Comparison of ENCODE assay signal across 18 cellular contexts in the genomic region with DNA sequence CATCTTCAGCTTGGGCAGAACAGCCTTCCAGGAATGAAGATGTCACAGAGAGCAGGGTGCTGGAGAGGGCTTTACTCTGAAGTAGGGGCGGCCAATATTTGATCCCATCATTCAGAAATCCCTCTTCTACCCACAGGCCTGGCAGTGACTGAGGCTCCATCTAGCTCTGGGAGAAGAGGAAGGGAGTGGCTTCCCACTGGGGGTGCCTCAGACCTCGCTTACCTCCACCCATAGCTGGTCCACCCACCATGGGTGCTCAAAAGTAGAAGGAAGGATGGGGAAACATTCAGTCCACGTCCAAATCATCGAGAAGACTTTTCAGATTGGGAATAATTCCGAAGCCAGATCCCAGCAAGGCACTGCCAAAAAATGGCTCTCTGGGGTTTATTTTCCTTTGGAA. TPM values are rescaled to one million over a fixed set of nuclear protein-coding genes. Genes with fewer than 3 reads are reported as not detected.
DNase-seq lines count a peak whose midpoint lies in the region; ATAC-seq, FAIRE-seq and TF ChIP-seq lines count a peak whose summit lies in the region.
"Had no signal": no experiment of that assay in that cellular context is flagged by ENCODE, and none has a peak within 500 bp of the region (broad histone marks: within the 10 kb centered on the region; RNA-seq: fewer than 3 reads in every experiment).

No MANE protein-coding gene starts in this region.

- no peaks in the 10 kb centered on the region for H3K27me3 ChIP-seq in K562 (ENCODE audit: control insufficient read depth in 2 of 2, insufficient read depth in 2 of 2, low read length in 2 of 2)
- no peaks in the 10 kb centered on the region for H3K27me3 ChIP-seq in trophoblast cell (ENCODE audit: insufficient read depth, low read length)
- H3K27me3 ChIP-seq in uterus, result no peaks in the 10 kb centered on the region

- H2AK5ac ChIP-seq in trophoblast cell (ENCODE audit: low read length), result peak overlapping the region; percentile 47

- no peak for TF ChIP-seq EP300 in K562 (IDR thresholded peaks at IDR 0.05; ENCODE audit: low read length)

- no peak overlapping the region for H3K18ac ChIP-seq in trophoblast cell (ENCODE audit: low read length)

- POLR2A ChIA-PET in K562 (lab: Yijun Ruan, JAX), result interaction anchor here (0.6 to 1.9 kb wide), 5 partner anchors 10 to 365 kb away, joined by 3 to 11 read pairs (median 4); no protein-coding TSS in a partner anchor

- H4K12ac ChIP-seq in trophoblast cell (ENCODE audit: low read depth, low read length), result no peak overlapping the region

- H3K36me3 Mint-ChIP-seq in activated T-cell treated with anti-CD3 and anti-CD28 coated beads, Interleukin-2, amount 50 U/mL, for 24 hours (ENCODE audit: low read depth), result no peaks in the 10 kb centered on the region
- H3K36me3 Mint-ChIP-seq: activated naive CD4-positive, alpha-beta T cell treated with anti-CD3 and anti-CD28 coated beads, Interleukin-2, amount 50 U/mL, for 24 hours; CD4-positive, CD25-positive, alpha-beta regulatory T cell had no signal

- peaks cover 2% of the 10 kb centered on the region for H3K79me1 ChIP-seq in trophoblast cell (ENCODE audit: low read length)

- TF ChIP-seq CTCF in K562 (IDR thresholded peaks at IDR 0.05 in 2 of 3, conservative IDR thresholded peaks at IDR 0.05 in 1 of 3; ENCODE audit: insufficient read depth in 2 of 3, low read depth in 1 of 3, low read length in 3 of 3) (no peak), uterus (IDR thresholded peaks at IDR 0.05) (no peak)

- H3K4me3 Mint-ChIP-seq in activated T-cell treated with anti-CD3 and anti-CD28 coated beads, Interleukin-2, amount 50 U/mL, for 24 hours, result no peak overlapping the region
- H3K4me3 Mint-ChIP-seq: activated naive CD4-positive, alpha-beta T cell treated with anti-CD3 and anti-CD28 coated beads, Interleukin-2, amount 50 U/mL, for 24 hours; CD4-positive, CD25-positive, alpha-beta regulatory T cell; central memory CD8-positive, alpha-beta T cell had no signal

- H2AFZ ChIP-seq in K562 (ENCODE audit: low read depth, low read length) (no peak overlapping the region), trophoblast cell (ENCODE audit: insufficient read depth, low read length, poor library complexity) (no peak overlapping the region)

- no peak overlapping the region for H3K27ac Mint-ChIP-seq in activated T-cell treated with anti-CD3 and anti-CD28 coated beads, Interleukin-2, amount 50 U/mL, for 24 hours
- H3K27ac Mint-ChIP-seq: activated naive CD4-positive, alpha-beta T cell treated with anti-CD3 and anti-CD28 coated beads, Interleukin-2, amount 50 U/mL, for 24 hours; CD4-positive, CD25-positive, alpha-beta regulatory T cell had no signal

- CTCF ChIA-PET in K562 (lab: Yijun Ruan, JAX; ENCODE audit: low intra/inter-chr PET ratio), result interaction anchor here (0.8 kb wide), 1 partner anchor 174 kb away, joined by 3 read pairs; no protein-coding TSS in a partner anchor

- TF ChIP-seq RAD21 in K562 (CRISPR knock-in tag; conservative IDR thresholded peaks at IDR 0.05 in 1 of 2, IDR thresholded peaks at IDR 0.05 in 1 of 2), result no peak

- H3K4me1 ChIP-seq in K562 (replicated peaks in 1 of 2; ENCODE audit: control insufficient read depth in 2 of 2, insufficient read depth in 2 of 2, low read length in 2 of 2) (peaks cover 0 to 24% of the 10 kb centered on the region in 2 experiments; a peak in 2 of 5 replicates), trophoblast cell (ENCODE audit: control insufficient read depth in 1 of 2, insufficient read depth in 2 of 2, low read length in 2 of 2) (peaks cover 4 to 11% of the 10 kb centered on the region in 2 experiments), uterus (peaks cover 0 to 9% of the 10 kb centered on the region in 2 donors)

- BruUV-seq in K562 (replicated peaks; lab: Mats Ljungman, UMichigan), result no TSS peak

- H3K9me3 Mint-ChIP-seq in activated T-cell treated with anti-CD3 and anti-CD28 coated beads, Interleukin-2, amount 50 U/mL, for 24 hours, result peaks cover 3% of the 10 kb centered on the region
- H3K9me3 Mint-ChIP-seq: activated naive CD4-positive, alpha-beta T cell treated with anti-CD3 and anti-CD28 coated beads, Interleukin-2, amount 50 U/mL, for 24 hours; central memory CD8-positive, alpha-beta T cell had no signal

- H3K23ac ChIP-seq in trophoblast cell (ENCODE audit: low read length), result no peak overlapping the region

- intact Hi-C loops in K562 (cut with micrococcal nuclease), result no loop called here
- intact Hi-C loops in left cardiac atrium (cut with DNase I), result no loop called here
- intact Hi-C loops in uterus (cut with DNase I; ENCODE audit: low total_unique reads), result no loop called here

- ATAC-seq in K562 (no peak; the same call in 2 of the 3 replicates), left cardiac atrium (peak; percentile 7 to 22), HG03196 (IDR thresholded peaks at IDR 0.05; ENCODE audit: unreplicated experiment) (no peak)

- H3K9me3 ChIP-seq in K562 (replicated peaks; ENCODE audit: control insufficient read depth, insufficient read depth, low read depth, low read length), result no peaks in the 10 kb centered on the region
- no peaks in the 10 kb centered on the region for H3K9me3 ChIP-seq in trophoblast cell (ENCODE audit: insufficient read depth, low read depth, low read length)
- no peaks in the 10 kb centered on the region for H3K9me3 ChIP-seq in uterus

- no peak overlapping the region for H3K4me2 ChIP-seq in K562 (ENCODE audit: insufficient read depth, low read length)
- no peak overlapping the region for H3K4me2 ChIP-seq in trophoblast cell (ENCODE audit: low read length)

- H4K91ac ChIP-seq in trophoblast cell (ENCODE audit: low read depth, low read length), result peak overlapping the region; percentile 65

- no peak overlapping the region for H4K8ac ChIP-seq in trophoblast cell (ENCODE audit: low read depth, low read length)

- no peaks in the 10 kb centered on the region for H3K36me3 ChIP-seq in K562 (ENCODE audit: control insufficient read depth, insufficient read depth, low read length)
- H3K36me3 ChIP-seq in trophoblast cell (ENCODE audit: control insufficient read depth in 1 of 2, insufficient read depth in 2 of 2, low read length in 2 of 2), result no peaks in the 10 kb centered on the region
- H3K36me3 ChIP-seq in uterus, result no peaks in the 10 kb centered on the region

- no peaks in the 10 kb centered on the region for H3K79me2 ChIP-seq in K562 (ENCODE audit: control insufficient read depth, insufficient read depth, low read length)
- no peaks in the 10 kb centered on the region for H3K79me2 ChIP-seq in trophoblast cell (ENCODE audit: control insufficient read depth, insufficient read depth, low read length, poor library complexity)

- TF ChIP-seq POLR2A in K562 (conservative IDR thresholded peaks at IDR 0.05) (no peak), uterus (IDR thresholded peaks at IDR 0.05) (no peak)

- no peak overlapping the region for H3K4ac ChIP-seq in trophoblast cell (ENCODE audit: low read depth, low read length)

- peak overlapping the region; percentile 8 for H2BK120ac ChIP-seq in trophoblast cell (ENCODE audit: insufficient read depth, low read length, poor library complexity)

- peak overlapping the region; percentile 88 for H2BK12ac ChIP-seq in trophoblast cell (ENCODE audit: low read length)

- 63% methylated on average over 5 of the region's 5 CpGs for WGBS in K562 (ENCODE audit: insufficient coverage, low coverage, missing lambda C conversion rate)
- no CpG with 5 or more reads among the region's 5 CpGs for WGBS in trophoblast cell (ENCODE audit: extremely low coverage, insufficient coverage, insufficient read length)

- peaks cover 5% of the 10 kb centered on the region for H3K27me3 Mint-ChIP-seq in activated T-cell treated with anti-CD3 and anti-CD28 coated beads, Interleukin-2, amount 50 U/mL, for 24 hours

- no peaks in the 10 kb centered on the region for H4K20me1 ChIP-seq in K562 (replicated peaks; ENCODE audit: control insufficient read depth, insufficient read depth, low read length)

- H3K14ac ChIP-seq in trophoblast cell (ENCODE audit: low read length), result no peak overlapping the region

- peak overlapping the region in 1 of 2 experiments; percentile 4; a peak in 1 of 4 replicates for H3K9ac ChIP-seq in K562 (ENCODE audit: insufficient read depth in 1 of 2, low read depth in 2 of 2, low read length in 2 of 2)
- no peak overlapping the region for H3K9ac ChIP-seq in trophoblast cell (ENCODE audit: low read length)

- H3K4me3 ChIP-seq in K562, result no peak overlapping the region
- H3K4me3 ChIP-seq in trophoblast cell (ENCODE audit: low read depth, low read length), result no peak overlapping the region
- no peak overlapping the region for H3K4me3 ChIP-seq in uterus

- in situ Hi-C loops in K562 (cut with MboI), result loop anchor here (5.0 kb wide), 1 partner anchor 136 kb away; no protein-coding TSS in a partner anchor

- FAIRE-seq in K562 (lab: Jason Lieb, UNC), result peak; percentile 29
- FAIRE-seq: RCC 7860 had no signal

- H3K4me1 Mint-ChIP-seq in activated T-cell treated with anti-CD3 and anti-CD28 coated beads, Interleukin-2, amount 50 U/mL, for 24 hours (ENCODE audit: low read depth), result no peaks in the 10 kb centered on the region
- H3K4me1 Mint-ChIP-seq: activated naive CD4-positive, alpha-beta T cell treated with anti-CD3 and anti-CD28 coated beads, Interleukin-2, amount 50 U/mL, for 24 hours; CD4-positive, CD25-positive, alpha-beta regulatory T cell; central memory CD8-positive, alpha-beta T cell had no signal

- H2BK5ac ChIP-seq in trophoblast cell (ENCODE audit: low read depth, low read length, poor library complexity), result no peak overlapping the region

- no peaks in the 10 kb centered on the region for H3K9me1 ChIP-seq in K562 (ENCODE audit: control insufficient read depth, insufficient read depth, low read length)

- H3K27ac ChIP-seq in K562 (ENCODE audit: extremely low read depth, low read depth, low read length), result no peak overlapping the region
- no peak overlapping the region for H3K27ac ChIP-seq in trophoblast cell (ENCODE audit: low read depth, low read length)
- peak overlapping the region; percentile 57 to 69 for H3K27ac ChIP-seq in uterus

- no peak for DNase-seq in K562 (ENCODE audit: extremely low read depth in 1 of 4, low spot score in 3 of 4)
- no peak for DNase-seq in left cardiac atrium
- DNase-seq in trophoblast cell, result no peak
- no peak for DNase-seq in uterus
- DNase-seq in NCI-H1092 treated with DMSO at 0.1 percent for 48 hours (lab: John Stamatoyannopoulos, UW), result no peak
- no peak for DNase-seq in activated T-cell treated with anti-CD3 and anti-CD28 coated beads, Interleukin-2, amount 50 U/mL, for 24 hours
- DNase-seq: activated CD4-positive, alpha-beta T cell treated with anti-CD3 and anti-CD28 coated beads for 1 hour; CD4-positive, CD25-positive, alpha-beta regulatory T cell; NCI-H2029 treated with DMSO at 0.1 percent for 48 hours; nucleus accumbens; T-helper 2 cell had no signal

RNA-seq across cellular contexts. Expression of a gene that starts 11.8 kb away (rescaled TPM):
- 0.99 and 1.1 TPM in 2 replicates for total RNA-seq in K562 (2011; cell fraction: chromatin; rRNA removed; ENCODE audit: low replicate concordance)
- total RNA-seq in K562 (2011; cell fraction: nucleolus; rRNA removed), result 0.79 and 1.0 TPM in 2 replicates
- total RNA-seq in K562 (2011; cell fraction: nucleoplasm; rRNA removed), result 0.51 and 1.1 TPM in 2 replicates
- total RNA-seq in K562 (2014; rRNA removed), result 0.24 and 0.36 TPM in 2 replicates
- 0.11 and 0.13 TPM in 2 replicates for total RNA-seq in K562 (2014; rRNA removed; fragmentation: Illumina TruSeq; extraction: Trizol)
- total RNA-seq in K562 (2015; rRNA removed; fragmentation: Illumina TruSeq; extraction: Trizol), result 0.22 and 0.26 TPM in 2 replicates
- 0.47 and 0.49 TPM in 2 replicates for total RNA-seq in K562 (2021)
- 0.24 and 0.40 TPM in 2 replicates for polyA plus RNA-seq in K562 (2011; rRNA removed)
- polyA plus RNA-seq in K562 (2011; cell fraction: cytosol; rRNA removed), result 0.24 and 0.94 TPM in 2 replicates
- 0.60 and 2.4 TPM in 2 replicates for polyA plus RNA-seq in K562 (2011; cell fraction: nucleus; rRNA removed)
- polyA plus RNA-seq in K562 (2012), result 0.31 and 0.32 TPM in 2 replicates
- polyA plus RNA-seq in K562 (2014; fragmentation: Illumina TruSeq; extraction: Trizol), result 0.25 and 0.36 TPM in 2 replicates
- polyA plus RNA-seq in K562 (2014; fragmentation: Nextera tagmentation; extraction: Ambion mirVana), result under 1 TPM; 0.07 to 0.10 TPM
- 0.33 and 0.35 TPM in 2 replicates for polyA plus RNA-seq in K562 (2014; rRNA removed)
- polyA minus RNA-seq in K562 (2011; rRNA and poly(A)+ RNA removed), result 0.24 and 0.28 TPM in 2 replicates
- 0.36 and 0.86 TPM in 2 replicates for polyA minus RNA-seq in K562 (2011; cell fraction: cytosol; rRNA and poly(A)+ RNA removed)
- 0.22 and 0.40 TPM in 2 replicates for polyA minus RNA-seq in K562 (2011; cell fraction: nucleus; rRNA and poly(A)+ RNA removed)
- total RNA-seq in left cardiac atrium, result 10 to 100 TPM; 20.6 to 50.5 TPM
- 0.70 and 0.90 TPM in 2 replicates for polyA plus RNA-seq in trophoblast cell (2013)
- 10 to 100 TPM in 3 of 4 donors, 1 to 10 TPM in 1; 8.6 to 42.6 (median 28.4) TPM for total RNA-seq in uterus
- total RNA-seq: CD4-positive, CD25-positive, alpha-beta regulatory T cell had no signal
- polyA plus RNA-seq: CD4-positive, CD25-positive, alpha-beta regulatory T cell had no signal

RNA-seq across cellular contexts. Expression of a gene that starts 24.9 kb away (rescaled TPM):
- total RNA-seq in K562 (2011; cell fraction: chromatin; rRNA removed; ENCODE audit: low replicate concordance), result 0.16 and 0.39 TPM in 2 replicates
- total RNA-seq in K562 (2011; cell fraction: nucleolus; rRNA removed), result 0.26 and 0.33 TPM in 2 replicates
- 0.44 and 0.61 TPM in 2 replicates for total RNA-seq in K562 (2011; cell fraction: nucleoplasm; rRNA removed)
- total RNA-seq in K562 (2014; rRNA removed) (0.05 and 0.12 TPM in 2 replicates), K562 (2014; rRNA removed; fragmentation: Illumina TruSeq; extraction: Trizol) (0.04 and 0.10 TPM in 2 replicates), K562 (2015; rRNA removed; fragmentation: Illumina TruSeq; extraction: Trizol) (0.04 TPM in 2 replicates), K562 (2021) (0.20 and 0.25 TPM in 2 replicates), left cardiac atrium (100 to 1,000 TPM in 1 of 2 donors, 10 to 100 TPM in 1; 46.3 to 102 TPM), uterus (100 to 1,000 TPM in 1 of 4 donors, 10 to 100 TPM in 3; 49.1 to 100 (median 76.4) TPM)
- polyA plus RNA-seq in K562 (2011; rRNA removed) (0.12 and 0.20 TPM in 2 replicates), K562 (2014; fragmentation: Illumina TruSeq; extraction: Trizol) (0.07 TPM in 2 replicates), K562 (2014; fragmentation: Nextera tagmentation; extraction: Ambion mirVana) (under 1 TPM; 0.03 TPM), K562 (2014; rRNA removed) (0.03 and 0.08 TPM in 2 replicates)
- 0.09 and 0.15 TPM in 2 replicates for polyA plus RNA-seq in K562 (2011; cell fraction: cytosol; rRNA removed)
- polyA plus RNA-seq in K562 (2011; cell fraction: nucleus; rRNA removed), result 0.17 and 0.21 TPM in 2 replicates
- 0.03 and 0.06 TPM in 2 replicates for polyA plus RNA-seq in K562 (2012)
- 0.21 and 0.42 TPM in 2 replicates for polyA minus RNA-seq in K562 (2011; rRNA and poly(A)+ RNA removed)
- 0.27 and 0.29 TPM in 2 replicates for polyA minus RNA-seq in K562 (2011; cell fraction: cytosol; rRNA and poly(A)+ RNA removed)
- polyA minus RNA-seq in K562 (2011; cell fraction: nucleus; rRNA and poly(A)+ RNA removed), result under 0.01 and 0.13 TPM in 2 replicates
- under 0.01 TPM in 1 of 2 replicates, not detected in the other for polyA plus RNA-seq in trophoblast cell (2013)

RNA-seq across cellular contexts. Expression of a gene that starts 26.1 kb away (rescaled TPM):
- not detected in 2 replicates for total RNA-seq in K562 (2011; cell fraction: chromatin; rRNA removed; ENCODE audit: low replicate concordance)
- total RNA-seq in K562 (2011; cell fraction: nucleolus; rRNA removed), result not detected in 2 replicates
- total RNA-seq in K562 (2011; cell fraction: nucleoplasm; rRNA removed), result not detected in 2 replicates
- not detected in 2 replicates for total RNA-seq in K562 (2014; rRNA removed)
- not detected in 2 replicates for total RNA-seq in K562 (2014; rRNA removed; fragmentation: Illumina TruSeq; extraction: Trizol)
- total RNA-seq in K562 (2015; rRNA removed; fragmentation: Illumina TruSeq; extraction: Trizol), result not detected in 2 replicates
- total RNA-seq in K562 (2021), result not detected in 2 replicates
- polyA plus RNA-seq in K562 (2011; rRNA removed), result not detected in 2 replicates
- not detected in 2 replicates for polyA plus RNA-seq in K562 (2011; cell fraction: cytosol; rRNA removed)
- polyA plus RNA-seq in K562 (2011; cell fraction: nucleus; rRNA removed), result not detected in 2 replicates
- polyA plus RNA-seq in K562 (2012), result not detected in 2 replicates
- polyA plus RNA-seq in K562 (2014; fragmentation: Illumina TruSeq; extraction: Trizol), result not detected in 2 replicates
- not detected for polyA plus RNA-seq in K562 (2014; fragmentation: Nextera tagmentation; extraction: Ambion mirVana)
- polyA plus RNA-seq in K562 (2014; rRNA removed), result not detected in 2 replicates
- not detected in 2 replicates for polyA minus RNA-seq in K562 (2011; rRNA and poly(A)+ RNA removed)
- polyA minus RNA-seq in K562 (2011; cell fraction: cytosol; rRNA and poly(A)+ RNA removed), result not detected in 2 replicates
- polyA minus RNA-seq in K562 (2011; cell fraction: nucleus; rRNA and poly(A)+ RNA removed), result not detected in 2 replicates
- not detected for total RNA-seq in left cardiac atrium
- not detected in 2 replicates for polyA plus RNA-seq in trophoblast cell (2013)
- total RNA-seq in uterus, result not detected
- total RNA-seq: CD4-positive, CD25-positive, alpha-beta regulatory T cell; Daoy; epithelial cell of proximal tubule; subcutaneous adipose tissue had no signal
- polyA plus RNA-seq: CD4-positive, CD25-positive, alpha-beta regulatory T cell had no signal

Comparison
In these comparisons a context has a peak if more than half of its experiments do, and no peak if none do; other contexts are left out.
1. ATAC-seq: peak in left cardiac atrium (2 of 2); none in K562 (single experiment) and HG03196 (single experiment).
2. H3K27ac ChIP-seq: peak in uterus (2 of 2); none in K562 (single experiment) and trophoblast cell (single experiment).
3. RNA of a gene that starts 11.8 kb away (total RNA-seq): 20.6 to 50.5 TPM in left cardiac atrium and 8.6 to 42.6 TPM in uterus; 0.11 to 1.1 TPM in K562; every median in the first group is over 4 times any median in the second.
4. RNA of a gene that starts 24.9 kb away (total RNA-seq): 46.3 to 102 TPM in left cardiac atrium and 49.1 to 100 TPM in uterus; 0.04 to 0.61 TPM in K562; every median in the first group is over 10 times any median in the second.